10 cellular contexts compared by ENCODE assay signal in the genomic region with DNA sequence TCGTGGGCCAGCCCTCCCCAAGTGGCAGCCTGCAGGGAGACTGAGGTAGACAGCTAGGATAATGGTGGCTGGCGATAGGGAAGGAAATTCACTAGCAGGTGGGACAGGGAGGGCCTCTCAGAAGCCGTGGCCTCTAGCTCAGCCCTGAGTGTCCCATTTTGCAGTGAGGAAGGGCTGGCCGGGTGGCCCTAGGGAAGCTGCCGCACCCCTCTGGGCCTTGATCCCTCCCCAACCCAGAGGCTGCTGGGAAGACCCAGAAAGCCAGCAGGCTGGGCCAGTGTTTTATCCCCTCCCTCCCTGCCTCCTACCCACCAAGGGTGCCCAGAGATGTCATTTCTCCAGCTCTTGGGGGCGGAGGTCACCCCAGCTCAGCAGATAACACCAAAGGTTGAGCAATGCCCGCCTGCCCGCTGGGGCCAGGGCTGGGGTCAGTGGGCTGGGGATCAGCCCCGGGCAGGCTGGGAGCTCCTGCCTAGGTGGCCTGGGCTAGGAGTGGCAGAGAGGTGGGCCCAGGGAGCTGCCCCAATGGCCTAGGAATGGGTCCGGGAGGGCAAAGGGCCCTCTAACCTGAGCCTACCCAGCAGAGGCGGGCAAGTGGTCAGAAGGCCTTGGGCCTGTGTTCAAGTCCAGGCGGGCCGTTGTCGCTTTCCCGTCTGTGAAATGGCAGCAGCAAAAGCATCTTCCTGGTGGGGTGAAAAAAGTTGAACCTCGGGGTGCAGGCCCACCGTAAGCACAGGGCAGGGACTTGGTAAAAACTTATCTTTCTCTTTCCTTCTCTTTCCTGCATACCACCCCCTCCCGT. TPM values are rescaled to one million over a fixed set of nuclear protein-coding genes. Genes with fewer than 3 reads are reported as not detected.
DNase-seq lines count a peak whose midpoint lies in the region; ATAC-seq and TF ChIP-seq lines count a peak whose summit lies in the region.
"Had no signal": no experiment of that assay in that cellular context is flagged by ENCODE, and none has a peak within 500 bp of the region (broad histone marks: within the 10 kb centered on the region; RNA-seq: fewer than 3 reads in every experiment).

No MANE protein-coding gene starts in this region.

- H3K27ac ChIP-seq in right cardiac atrium (ENCODE audit: low read length) = no peak overlapping the region
- peak overlapping the region; percentile 69 to 100 (median 99) for H3K27ac ChIP-seq in adrenal gland
- no peak overlapping the region for H3K27ac ChIP-seq in naive thymus-derived CD4-positive, alpha-beta T cell (ENCODE audit: low read depth, low read length)
- peak overlapping the region; percentile 100 for H3K27ac ChIP-seq in vagina

- H3K4me1 ChIP-seq in right cardiac atrium (ENCODE audit: control insufficient read depth, insufficient read depth, low read length) (peaks cover 5% of the 10 kb centered on the region), adrenal gland (replicated peaks in 1 of 2) (peaks cover 14 to 18% of the 10 kb centered on the region in 2 donors), vagina (peaks cover 37% of the 10 kb centered on the region)
- H3K4me1 ChIP-seq in naive thymus-derived CD4-positive, alpha-beta T cell (ENCODE audit: control insufficient read depth in 2 of 2, insufficient read depth in 2 of 2, low read length in 2 of 2) = peaks cover 11 to 16% of the 10 kb centered on the region in 2 donors

- H3K36me3 Mint-ChIP-seq in naive thymus-derived CD4-positive, alpha-beta T cell = peaks cover 0 to 3% (median 0%) of the 10 kb centered on the region in 5 donors

- WGBS in right cardiac atrium = 84% methylated on average over 18 of the region's 18 CpGs
- WGBS in adrenal gland, 4 donors = 58 to 73% (median 62%) methylated on average over 9 to 18 of the region's 18 CpGs

- H3K4me3 Mint-ChIP-seq in naive thymus-derived CD4-positive, alpha-beta T cell = peak overlapping the region in 9 of 10 donors; percentile 3 to 93 (median 54)

- H3K27me3 ChIP-seq in right cardiac atrium (ENCODE audit: control insufficient read depth, insufficient read depth) = no peaks in the 10 kb centered on the region
- H3K27me3 ChIP-seq in adrenal gland = no peaks in the 10 kb centered on the region
- no peaks in the 10 kb centered on the region for H3K27me3 ChIP-seq in naive thymus-derived CD4-positive, alpha-beta T cell (ENCODE audit: control insufficient read depth in 2 of 2, insufficient read depth in 2 of 2, low read length in 2 of 2)
- no peaks in the 10 kb centered on the region for H3K27me3 ChIP-seq in vagina

- TF ChIP-seq POLR2A in adrenal gland (IDR thresholded peaks at IDR 0.05) = no peak
- no peak for TF ChIP-seq POLR2A in vagina (IDR thresholded peaks at IDR 0.05)

- H3K9me3 ChIP-seq in right cardiac atrium (ENCODE audit: control insufficient read depth, low read length) (no peaks in the 10 kb centered on the region), adrenal gland (replicated peaks in 1 of 3) (no peaks in the 10 kb centered on the region), vagina (no peaks in the 10 kb centered on the region)
- no peaks in the 10 kb centered on the region for H3K9me3 ChIP-seq in naive thymus-derived CD4-positive, alpha-beta T cell (ENCODE audit: control insufficient read depth in 2 of 3, low read length in 3 of 3)

- no peak overlapping the region for H3K4me3 ChIP-seq in right cardiac atrium (ENCODE audit: low read length)
- H3K4me3 ChIP-seq in adrenal gland = no peak overlapping the region
- no peak overlapping the region for H3K4me3 ChIP-seq in naive thymus-derived CD4-positive, alpha-beta T cell (ENCODE audit: low read length)
- no peak overlapping the region for H3K4me3 ChIP-seq in vagina

- ATAC-seq in right cardiac atrium (no peak), left cardiac atrium (no peak), GM18858 (IDR thresholded peaks at IDR 0.05; ENCODE audit: unreplicated experiment) (no peak)
- ATAC-seq in naive thymus-derived CD4-positive, alpha-beta T cell = no peak

- intact Hi-C loops in right cardiac atrium (cut with DNase I) (loop anchor here (2.0 to 10.0 kb wide), 4 partner anchors 274 to 546 kb away; a partner anchor contains a TSS), left cardiac atrium (cut with DNase I) (loop anchor here (5.0 to 10.0 kb wide), 3 partner anchors 388 to 556 kb away; no protein-coding TSS in a partner anchor), adrenal gland (cut with DNase I) (loop anchor here (2.0 to 10.0 kb wide), 5 partner anchors 273 to 566 kb away; no protein-coding TSS in a partner anchor), vagina (cut with DNase I) (loop anchor here (2.0 to 10.0 kb wide), 3 partner anchors 88 to 556 kb away; no protein-coding TSS in a partner anchor)
- intact Hi-C loops in naive thymus-derived CD4-positive, alpha-beta T cell (cut with micrococcal nuclease) = loop anchor here in 1 of 2 donors (5.0 kb wide), 1 partner anchor 558 kb away; no protein-coding TSS in a partner anchor

- H3K9me3 Mint-ChIP-seq in naive thymus-derived CD4-positive, alpha-beta T cell = no peaks in the 10 kb centered on the region

- peaks cover 0 to 18% of the 10 kb centered on the region in 2 donors for H3K36me3 ChIP-seq in adrenal gland (replicated peaks in 1 of 2)
- H3K36me3 ChIP-seq in naive thymus-derived CD4-positive, alpha-beta T cell (ENCODE audit: control insufficient read depth in 2 of 3, insufficient read depth in 3 of 3, low read length in 3 of 3) = no peaks in the 10 kb centered on the region
- H3K36me3 ChIP-seq in vagina = peaks cover 0 to 9% of the 10 kb centered on the region in 2 donors

- H3K27me3 Mint-ChIP-seq in naive thymus-derived CD4-positive, alpha-beta T cell = peaks cover 17 to 20% (median 19%) of the 10 kb centered on the region in 5 donors

- TF ChIP-seq CTCF in adrenal gland (IDR thresholded peaks at IDR 0.05) = no peak
- no peak for TF ChIP-seq CTCF in vagina (IDR thresholded peaks at IDR 0.05)

- peak in 2 of 3 donors; percentile 66 for DNase-seq in right cardiac atrium
- no peak for DNase-seq in left cardiac atrium
- DNase-seq in adrenal gland = peak in 6 of 7 donors; percentile 61 to 81 (median 72)
- no peak for DNase-seq in naive thymus-derived CD4-positive, alpha-beta T cell
- no peak for DNase-seq in vagina (ENCODE audit: extremely low spot score in 2 of 2)
- no peak for DNase-seq in superior temporal gyrus (ENCODE audit: extremely low spot score)
- no peak for DNase-seq in mesenteric fat pad (ENCODE audit: low spot score)
- DNase-seq: C1 segment of cervical spinal cord, midbrain had no signal

- POLR2A ChIA-PET in naive thymus-derived CD4-positive, alpha-beta T cell (lab: Charles Lee) = interaction anchor here (0.5 to 1.0 kb wide), 3 partner anchors 8 to 279 kb away, joined by 3 read pairs; no protein-coding TSS in a partner anchor

- H3K4me1 Mint-ChIP-seq in naive thymus-derived CD4-positive, alpha-beta T cell = peaks cover 18 to 25% (median 20%) of the 10 kb centered on the region in 7 donors

- H3K27ac Mint-ChIP-seq in naive thymus-derived CD4-positive, alpha-beta T cell = peak overlapping the region; percentile 28 to 93 (median 64)

- CTCF ChIA-PET in naive thymus-derived CD4-positive, alpha-beta T cell (lab: Charles Lee) = interaction anchor here (0.6 to 3.4 kb wide), 8 partner anchors 11 to 398 kb away, joined by 3 to 51 read pairs (median 4); no protein-coding TSS in a partner anchor

RNA-seq across cellular contexts. Expression of a gene that starts 1.6 kb away (rescaled TPM):
- total RNA-seq in right cardiac atrium (10 to 100 TPM; 46.2 to 92.4 (median 64.3) TPM), left cardiac atrium (100 to 1,000 TPM in 1 of 2 donors, 10 to 100 TPM in 1; 73.2 to 111 TPM), adrenal gland (100 to 1,000 TPM; 148 to 272 (median 252) TPM), vagina (264 TPM), mesenteric fat pad (434 TPM)
- polyA plus RNA-seq in right cardiac atrium (16.4 TPM), adrenal gland (10 to 100 TPM; 31.0 to 74.7 (median 39.3) TPM)
- total RNA-seq in naive thymus-derived CD4-positive, alpha-beta T cell = 100 to 1,000 TPM in 1 of 5 experiments, 10 to 100 TPM in 4; 27.8 to 201 (median 40.9) TPM
- polyA plus RNA-seq in naive thymus-derived CD4-positive, alpha-beta T cell = 10 to 100 TPM; 12.8 to 14.4 TPM

RNA-seq across cellular contexts. Expression of a gene that starts 35.6 kb away (rescaled TPM):
- total RNA-seq in right cardiac atrium (10 to 100 TPM; 19.3 to 25.2 (median 21.6) TPM), left cardiac atrium (10 to 100 TPM; 17.7 to 21.8 TPM), adrenal gland (10 to 100 TPM; 18.7 to 39.1 (median 28.5) TPM), vagina (25.5 TPM), mesenteric fat pad (44.1 TPM)
- polyA plus RNA-seq in right cardiac atrium (26.8 TPM), adrenal gland (10 to 100 TPM; 29.4 to 32.6 (median 30.2) TPM)
- 10 to 100 TPM; 16.0 to 27.6 (median 20.8) TPM for total RNA-seq in naive thymus-derived CD4-positive, alpha-beta T cell
- polyA plus RNA-seq in naive thymus-derived CD4-positive, alpha-beta T cell = 10 to 100 TPM; 18.1 to 29.3 TPM

Comparison
In these comparisons a context has a peak if more than half of its experiments do, and no peak if none do; other contexts are left out.
1. DNase-seq: peak in right cardiac atrium (2 of 3) and adrenal gland (6 of 7); none in left cardiac atrium (single experiment), naive thymus-derived CD4-positive, alpha-beta T cell (0 of 9), vagina (0 of 2), superior temporal gyrus (single experiment) and mesenteric fat pad (single experiment).
2. H3K27ac ChIP-seq: peak in adrenal gland (5 of 5) and vagina (single experiment); none in right cardiac atrium (single experiment) and naive thymus-derived CD4-positive, alpha-beta T cell (single experiment).